ENCODE assay signal across 9 cellular contexts in the genomic region with DNA sequence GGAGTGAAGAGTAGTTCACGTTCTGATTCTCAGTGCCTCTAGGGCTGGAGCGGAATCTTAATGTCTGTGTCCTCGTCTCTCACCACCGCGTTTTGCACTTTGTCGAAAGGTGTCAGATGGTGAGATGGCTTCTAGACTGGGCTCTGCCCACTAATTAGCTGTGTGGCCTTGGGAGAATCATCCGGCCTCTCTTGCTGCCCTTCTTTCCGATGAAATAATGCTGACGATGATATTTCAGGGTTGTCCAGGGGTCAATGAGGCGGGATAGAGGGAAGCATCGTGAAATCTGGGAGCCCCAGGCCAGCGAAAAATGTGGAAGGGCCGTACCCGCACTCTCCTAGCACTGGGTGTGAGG. TPM values are rescaled to one million over a fixed set of nuclear protein-coding genes. Genes with fewer than 3 reads are reported as not detected.
A peak's percentile ranks its signal among the peaks of the same experiment; 100 is the strongest.
DNase-seq lines count a peak whose midpoint lies in the region; ATAC-seq and TF ChIP-seq lines count a peak whose summit lies in the region.
"Had no signal": no experiment of that assay in that cellular context is flagged by ENCODE, and none has a peak within 500 bp of the region (broad histone marks: within the 10 kb centered on the region; RNA-seq: fewer than 3 reads in every experiment).

No MANE protein-coding gene starts in this region.

- no peak overlapping the region for H3K27ac Mint-ChIP-seq in endothelial cell (ENCODE audit: unreplicated experiment)
- H3K27ac Mint-ChIP-seq in neural crest cell (ENCODE audit: unreplicated experiment): no peak overlapping the region
- no peak overlapping the region for H3K27ac Mint-ChIP-seq in natural killer cell

- peaks cover 0 to 42% (median 13%) of the 10 kb centered on the region in 4 donors for H3K4me1 ChIP-seq in tibial nerve

- H3K27me3 Mint-ChIP-seq in endothelial cell (ENCODE audit: unreplicated experiment): peaks cover 24% of the 10 kb centered on the region
- peaks cover 46% of the 10 kb centered on the region for H3K27me3 Mint-ChIP-seq in neural crest cell (ENCODE audit: low read depth)
- peaks cover 46 to 50% of the 10 kb centered on the region in 2 donors for H3K27me3 Mint-ChIP-seq in natural killer cell (ENCODE audit: low read depth in 2 of 2)

- no peaks in the 10 kb centered on the region for H3K36me3 ChIP-seq in tibial nerve

- no peak for DNase-seq in AG04450 (ENCODE audit: low read depth, low spot score)
- DNase-seq in HEK293T (ENCODE audit: extremely low spot score): no peak
- no peak for DNase-seq in endothelial cell (ENCODE audit: low spot score)
- no peak for DNase-seq in neural crest cell (ENCODE audit: low read depth, low spot score)
- no peak for DNase-seq in natural killer cell
- no peak for DNase-seq in tibial nerve (ENCODE audit: low spot score in 2 of 2)
- no peak for DNase-seq in MV-4-11 (lab: John Stamatoyannopoulos, UW)
- DNase-seq in hypothalamus (lab: John Stamatoyannopoulos, UW): no peak
- DNase-seq: Kasumi-1 had no signal

- H3K9me3 ChIP-seq in AG04450 (ENCODE audit: control insufficient read depth, insufficient read depth, low read length) (no peaks in the 10 kb centered on the region), tibial nerve (no peaks in the 10 kb centered on the region)

- intact Hi-C loops in natural killer cell (cut with micrococcal nuclease): no loop called here

- H3K36me3 Mint-ChIP-seq in endothelial cell (ENCODE audit: low read depth, unreplicated experiment) (no peaks in the 10 kb centered on the region), neural crest cell (ENCODE audit: low read depth) (no peaks in the 10 kb centered on the region), natural killer cell (no peaks in the 10 kb centered on the region)

- TF ChIP-seq CTCF in AG04450 (IDR thresholded peaks at IDR 0.05; ENCODE audit: low read depth, low read length) (no peak), endothelial cell (IDR thresholded peaks at IDR 0.05; ENCODE audit: unreplicated experiment) (no peak), neural crest cell (conservative IDR thresholded peaks at IDR 0.05) (no peak), natural killer cell (IDR thresholded peaks at IDR 0.05) (no peak), tibial nerve (IDR thresholded peaks at IDR 0.05) (no peak)

- CTCF ChIA-PET in AG04450 (lab: Charles Lee) (no interaction called here), HEK293T (lab: Yijun Ruan, JAX) (interaction anchor here (0.5 to 2.1 kb wide), 7 partner anchors 16 to 434 kb away, joined by 3 to 7 read pairs (median 3); no protein-coding TSS in a partner anchor)

- POLR2A ChIA-PET in AG04450 (lab: Yijun Ruan, JAX): no interaction called here
- POLR2A ChIA-PET in HEK293T (lab: Yijun Ruan, JAX): interaction anchor here (1.0 to 1.8 kb wide), 2 partner anchors 78 to 98 kb away, joined by 3 to 5 read pairs; no protein-coding TSS in a partner anchor

- no peak for TF ChIP-seq EP300 in tibial nerve (IDR thresholded peaks at IDR 0.05)

- ATAC-seq in natural killer cell: no peak

- no peak for TF ChIP-seq POLR2A in tibial nerve (IDR thresholded peaks at IDR 0.05)

- H3K9me3 Mint-ChIP-seq in endothelial cell (ENCODE audit: unreplicated experiment) (no peaks in the 10 kb centered on the region), neural crest cell (no peaks in the 10 kb centered on the region), natural killer cell (no peaks in the 10 kb centered on the region)

- peaks cover 54% of the 10 kb centered on the region for H3K27me3 ChIP-seq in AG04450 (ENCODE audit: control insufficient read depth, insufficient read depth, low read length)
- H3K27me3 ChIP-seq in tibial nerve: peaks cover 0 to 54% of the 10 kb centered on the region in 2 donors

- H3K4me3 ChIP-seq in AG04450 (ENCODE audit: low read depth, low read length) (peak overlapping the region; percentile 63), tibial nerve (peak overlapping the region in 2 of 4 donors; percentile 55 to 61)

- WGBS in tibial nerve, 2 donors: 23 to 27% methylated on average over 14 of the region's 14 CpGs

- H3K4me1 Mint-ChIP-seq in endothelial cell (ENCODE audit: unreplicated experiment) (peaks cover 8% of the 10 kb centered on the region), neural crest cell (peaks cover 22% of the 10 kb centered on the region), natural killer cell (peaks cover 0 to 5% of the 10 kb centered on the region in 2 donors)

- H3K4me3 Mint-ChIP-seq in endothelial cell (ENCODE audit: unreplicated experiment) (peak overlapping the region; percentile 82), neural crest cell (peak overlapping the region; percentile 77), natural killer cell (no peak overlapping the region)

- H3K27ac ChIP-seq in AG04450 (ENCODE audit: low read depth, low read length): no peak overlapping the region
- no peak overlapping the region for H3K27ac ChIP-seq in tibial nerve

TF ChIP-seq in HEK293T, 16 proteins besides CTCF, POLR2A, EP300 and RAD21:
- no peak for TF ChIP-seq NFRKB (IDR thresholded peaks at IDR 0.05)
- TF ChIP-seq CTBP1 (IDR thresholded peaks at IDR 0.05; ENCODE audit: borderline replicate concordance): no peak
- TF ChIP-seq FOXM1 (IDR thresholded peaks at IDR 0.05; ENCODE audit: borderline replicate concordance): no peak
- no peak for TF ChIP-seq TARDBP (IDR thresholded peaks at IDR 0.05)
- no peak for TF ChIP-seq ELF4 (IDR thresholded peaks at IDR 0.05)
- no peak for TF ChIP-seq FOXK2 (IDR thresholded peaks at IDR 0.05)
- no peak for TF ChIP-seq ARNT (IDR thresholded peaks at IDR 0.05)
- TF ChIP-seq L3MBTL2 (conservative IDR thresholded peaks at IDR 0.05): peak; percentile 44; the same call in 1 of the 2 replicates
- TF ChIP-seq, protein P1, sequence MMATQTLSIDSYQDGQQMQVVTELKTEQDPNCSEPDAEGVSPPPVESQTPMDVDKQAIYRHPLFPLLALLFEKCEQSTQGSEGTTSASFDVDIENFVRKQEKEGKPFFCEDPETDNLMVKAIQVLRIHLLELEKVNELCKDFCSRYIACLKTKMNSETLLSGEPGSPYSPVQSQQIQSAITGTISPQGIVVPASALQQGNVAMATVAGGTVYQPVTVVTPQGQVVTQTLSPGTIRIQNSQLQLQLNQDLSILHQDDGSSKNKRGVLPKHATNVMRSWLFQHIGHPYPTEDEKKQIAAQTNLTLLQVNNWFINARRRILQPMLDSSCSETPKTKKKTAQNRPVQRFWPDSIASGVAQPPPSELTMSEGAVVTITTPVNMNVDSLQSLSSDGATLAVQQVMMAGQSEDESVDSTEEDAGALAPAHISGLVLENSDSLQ (IDR thresholded peaks at IDR 0.05): no peak

RNA-seq across cellular contexts. Expression of gene GALNT16, which starts 0.8 kb away (rescaled TPM):
- polyA plus RNA-seq in AG04450 (2011; rRNA removed): 1.3 and 1.6 TPM in 2 replicates
- polyA minus RNA-seq in AG04450 (2011; rRNA and poly(A)+ RNA removed): 1.1 and 1.5 TPM in 2 replicates
- total RNA-seq in endothelial cell (ENCODE audit: unreplicated experiment): 2.8 TPM
- total RNA-seq in neural crest cell: 18.5 and 20.1 TPM in 2 replicates
- not detected for total RNA-seq in natural killer cell
- total RNA-seq in tibial nerve: 10 to 100 TPM in 2 of 4 donors, 1 to 10 TPM in 2; 8.3 to 11.7 (median 10.7) TPM
